24 cellular contexts compared by ENCODE assay signal in genomic region chr7:70419816-70420215, GRCh38.
DNase-seq lines count a peak whose midpoint lies in the region; ATAC-seq and TF ChIP-seq lines count a peak whose summit lies in the region.
"Had no signal": no experiment of that assay in that cellular context is flagged by ENCODE, and none has a peak within 500 bp of the region (broad histone marks: within the 10 kb centered on the region; RNA-seq: fewer than 3 reads in every experiment).

No MANE protein-coding gene starts in this region.

- WGBS in endodermal cell (ENCODE audit: insufficient coverage in 1 of 2, insufficient read length in 1 of 2), 2 experiments: 31% methylated on average over 6 of the region's 6 CpGs; no CpG with 5 or more reads in 1 of the 2 experiments
- WGBS in sigmoid colon, 2 donors: 90 to 94% methylated on average over 6 of the region's 6 CpGs

- no peak overlapping the region for H3K4me3 Mint-ChIP-seq in endodermal cell
- H3K4me3 Mint-ChIP-seq: activated T-helper 1 cell treated with anti-CD3 and anti-CD28 coated beads, Interleukin-12 subunit alpha, Interleukin-12 subunit beta, Interleukin-2, Interleukin-4 antibody, amounts not matched to agents 30 ng/mL and 10 ng/mL and 1 ng/mL, durations not matched to agents 14 hours and 24 hours and 36 hours; natural killer cell treated with Interleukin-12 subunit alpha and Interleukin-12 subunit beta and Interleukin-15 and Interleukin-18, amount 100 ng/mL, for 72 hours; T-helper 2 cell treated with Interferon-gamma antibody and Interleukin-4, amounts not matched to agents 5 μg/mL and 100 μg/mL, for 36 hours had no signal

- H3K27me3 ChIP-seq in BE2C (no peaks in the 10 kb centered on the region), endodermal cell (ENCODE audit: control insufficient read depth, insufficient read depth, low read length, poor library complexity, severe bottlenecking) (no peaks in the 10 kb centered on the region), sigmoid colon (no peaks in the 10 kb centered on the region)
- H3K27me3 ChIP-seq: colonic mucosa, right lobe of liver, vagina had no signal

- H3K36me3 ChIP-seq in BE2C (no peaks in the 10 kb centered on the region), endodermal cell (ENCODE audit: control insufficient read depth, insufficient read depth, low read length) (no peaks in the 10 kb centered on the region), sigmoid colon (no peaks in the 10 kb centered on the region)
- H3K36me3 ChIP-seq: colonic mucosa, right lobe of liver, thoracic aorta, vagina, WERI-Rb-1 had no signal

- intact Hi-C loops in sigmoid colon (cut with DNase I): no loop called here

- peaks cover 7% of the 10 kb centered on the region for H3K27me3 Mint-ChIP-seq in endodermal cell (ENCODE audit: insufficient read depth)

- TF ChIP-seq EP300 in sigmoid colon (IDR thresholded peaks at IDR 0.05): no peak

- DNase-seq in BE2C: peak; percentile 34
- peak; percentile 62 for DNase-seq in ELF-1 (ENCODE audit: low read depth, low spot score)
- peak; percentile 19 for DNase-seq in NCI-H2227 (lab: John Stamatoyannopoulos, UW; ENCODE audit: unreplicated experiment)
- DNase-seq in endodermal cell: peak; percentile 37
- no peak for DNase-seq in sigmoid colon
- DNase-seq in iPS-NIHi7 (ENCODE audit: extremely low spot score): no peak
- DNase-seq in middle frontal gyrus (ENCODE audit: extremely low spot score, low spot score): no peak
- DNase-seq: activated CD4-positive, alpha-beta T cell treated with anti-CD3 and anti-CD28 coated beads, Interleukin-2, amount 50 U/mL, for 1 hour; activated naive CD4-positive, alpha-beta T cell treated with anti-CD3 and anti-CD28 coated beads, Interleukin-2, amount 50 U/mL, for 16 hours; colonic mucosa; GM23248; islet precursor cell; NCI-H2081 treated with DMSO at 0.1 percent for 48 hours; NCI-H524 treated with DMSO at 0.1 percent for 48 hours; right lobe of liver; stimulated activated naive CD8-positive, alpha-beta T cell treated with anti-CD3 and anti-CD28 coated beads, Interleukin-15, Interleukin-2, amounts not matched to agents 100 U/mL and 50 U/mL, for 24 hours; WERI-Rb-1 had no signal

- no peaks in the 10 kb centered on the region for H3K9me3 Mint-ChIP-seq in endodermal cell
- H3K9me3 Mint-ChIP-seq: activated T-helper 1 cell treated with anti-CD3 and anti-CD28 coated beads, Interleukin-12 subunit alpha, Interleukin-12 subunit beta, Interleukin-2, Interleukin-4 antibody, amounts not matched to agents 30 ng/mL and 10 ng/mL and 1 ng/mL, durations not matched to agents 14 hours and 24 hours and 36 hours; natural killer cell treated with Interleukin-12 subunit alpha and Interleukin-12 subunit beta and Interleukin-15 and Interleukin-18, amount 100 ng/mL, for 72 hours; T-helper 2 cell treated with Interferon-gamma antibody and Interleukin-4, amounts not matched to agents 5 μg/mL and 100 μg/mL, for 36 hours had no signal

- H3K4me1 ChIP-seq in BE2C (peaks cover 24% of the 10 kb centered on the region), endodermal cell (ENCODE audit: control insufficient read depth, insufficient read depth, low read length) (peaks cover 17% of the 10 kb centered on the region), sigmoid colon (no peaks in the 10 kb centered on the region)
- H3K4me1 ChIP-seq: colonic mucosa, right lobe of liver, vagina had no signal

- no peak overlapping the region for H3K27ac ChIP-seq in endodermal cell (ENCODE audit: low read depth, low read length)
- no peak overlapping the region for H3K27ac ChIP-seq in sigmoid colon
- H3K27ac ChIP-seq: colonic mucosa, GM23248, right lobe of liver, RWPE1, thoracic aorta, vagina, WERI-Rb-1 had no signal

- H3K9ac ChIP-seq in endodermal cell (ENCODE audit: extremely low read depth, low read length, poor library complexity, severe bottlenecking): no peak overlapping the region
- H3K9ac ChIP-seq: GM23248 had no signal

- TF ChIP-seq POLR2A in sigmoid colon (IDR thresholded peaks at IDR 0.05): no peak

- no peak for ATAC-seq in HG03280 (IDR thresholded peaks at IDR 0.05; ENCODE audit: unreplicated experiment)
- ATAC-seq: natural killer cell treated with Interleukin-12 subunit alpha and Interleukin-12 subunit beta and Interleukin-15 and Interleukin-18, amount 100 ng/mL, for 72 hours; right lobe of liver; stimulated activated naive CD8-positive, alpha-beta T cell treated with anti-CD3 and anti-CD28 coated beads, Interleukin-15, Interleukin-2, amounts not matched to agents 100 U/mL and 50 U/mL, for 24 hours had no signal

- H3K9me3 ChIP-seq in BE2C: no peaks in the 10 kb centered on the region
- no peaks in the 10 kb centered on the region for H3K9me3 ChIP-seq in endodermal cell (ENCODE audit: control insufficient read depth, low read length)
- H3K9me3 ChIP-seq in sigmoid colon: no peaks in the 10 kb centered on the region
- H3K9me3 ChIP-seq: colonic mucosa, right lobe of liver, thoracic aorta, vagina had no signal

- TF ChIP-seq CTCF in BE2C (IDR thresholded peaks at IDR 0.05; ENCODE audit: low read depth, low read length): no peak
- TF ChIP-seq CTCF in endodermal cell (conservative IDR thresholded peaks at IDR 0.05): no peak
- no peak for TF ChIP-seq CTCF in sigmoid colon (IDR thresholded peaks at IDR 0.05)

- H3K27ac Mint-ChIP-seq in endodermal cell: no peak overlapping the region
- H3K27ac Mint-ChIP-seq: activated T-helper 1 cell treated with anti-CD3 and anti-CD28 coated beads, Interleukin-12 subunit alpha, Interleukin-12 subunit beta, Interleukin-2, Interleukin-4 antibody, amounts not matched to agents 30 ng/mL and 10 ng/mL and 1 ng/mL, durations not matched to agents 14 hours and 24 hours and 36 hours; natural killer cell treated with Interleukin-12 subunit alpha and Interleukin-12 subunit beta and Interleukin-15 and Interleukin-18, amount 100 ng/mL, for 72 hours; T-helper 2 cell treated with Interferon-gamma antibody and Interleukin-4, amounts not matched to agents 5 μg/mL and 100 μg/mL, for 36 hours had no signal

- H3K4me1 Mint-ChIP-seq in endodermal cell: peaks cover 29% of the 10 kb centered on the region

- peaks cover 3% of the 10 kb centered on the region for H3K36me3 Mint-ChIP-seq in endodermal cell (ENCODE audit: low read depth)
- H3K36me3 Mint-ChIP-seq: natural killer cell treated with Interleukin-12 subunit alpha and Interleukin-12 subunit beta and Interleukin-15 and Interleukin-18, amount 100 ng/mL, for 72 hours had no signal

- H3K4me3 ChIP-seq in BE2C (ENCODE audit: low read depth, low read length) (no peak overlapping the region; the same call in 1 of the 2 replicates), endodermal cell (ENCODE audit: low read length) (no peak overlapping the region), sigmoid colon (no peak overlapping the region)
- H3K4me3 ChIP-seq: colonic mucosa, GM23248, right lobe of liver, thoracic aorta, vagina had no signal

Comparison
In these comparisons a context has a peak if more than half of its experiments do, and no peak if none do; other contexts are left out.
1. DNase-seq: peak in BE2C (single experiment), ELF-1 (single experiment), NCI-H2227 (single experiment) and endodermal cell (single experiment); none in sigmoid colon (single experiment), iPS-NIHi7 (single experiment) and middle frontal gyrus (single experiment).